9 cellular contexts compared by ENCODE assay signal in genomic region chrX:140090800-140091275, GRCh38.
DNase-seq lines count a peak whose midpoint lies in the region; ATAC-seq and TF ChIP-seq lines count a peak whose summit lies in the region.
"Had no signal": no experiment of that assay in that cellular context is flagged by ENCODE, and none has a peak within 500 bp of the region (broad histone marks: within the 10 kb centered on the region; RNA-seq: fewer than 3 reads in every experiment).

No MANE protein-coding gene starts in this region.

- H3K9me3 ChIP-seq in Panc1 (ENCODE audit: control insufficient read depth, insufficient read depth, low read depth, low read length) = no peaks in the 10 kb centered on the region
- H3K9me3 ChIP-seq in right cardiac atrium (ENCODE audit: control insufficient read depth, low read length) = no peaks in the 10 kb centered on the region
- H3K9me3 ChIP-seq in spleen = no peaks in the 10 kb centered on the region
- H3K9me3 ChIP-seq: pancreas had no signal

- intact Hi-C loops in Panc1 (cut with micrococcal nuclease; ENCODE audit: unreplicated experiment) (no loop called here), right cardiac atrium (cut with DNase I) (no loop called here), spleen (cut with DNase I; ENCODE audit: low total_unique reads) (no loop called here)

- TF ChIP-seq CTCF in Panc1 (IDR thresholded peaks at IDR 0.05) (no peak), spleen (IDR thresholded peaks at IDR 0.05 in 8 of 11, conservative IDR thresholded peaks at IDR 0.05 in 3 of 11) (no peak), GM13976 (IDR thresholded peaks at IDR 0.05; ENCODE audit: borderline replicate concordance, control extremely low read depth, extremely low read depth, insufficient read depth, missing control alignments) (no peak)

- 6% methylated on average over 23 of the region's 23 CpGs for WGBS in right cardiac atrium
- WGBS in spleen, 5 donors = 7 to 41% (median 8%) methylated on average over 15 to 23 of the region's 23 CpGs

- H3K36me3 ChIP-seq in Panc1 (ENCODE audit: control insufficient read depth, insufficient read depth, low read length) (no peaks in the 10 kb centered on the region), spleen (no peaks in the 10 kb centered on the region)
- H3K36me3 ChIP-seq: pancreas had no signal

- H3K27me3 ChIP-seq in Panc1 (ENCODE audit: control insufficient read depth, insufficient read depth, low read length) (peaks cover 26% of the 10 kb centered on the region), right cardiac atrium (ENCODE audit: control insufficient read depth, insufficient read depth) (no peaks in the 10 kb centered on the region), spleen (replicated peaks in 1 of 7) (peaks cover 0 to 26% (median 14%) of the 10 kb centered on the region in 7 donors)

- DNase-seq in DMS53 treated with DMSO at 0.1 percent for 48 hours (lab: John Stamatoyannopoulos, UW; ENCODE audit: unreplicated experiment) (peak; percentile 2), DMS53 (lab: John Stamatoyannopoulos, UW) (no peak), Panc1 (ENCODE audit: low read depth, low spot score) (no peak), right cardiac atrium (no peak), spleen (no peak), GM13976 (ENCODE audit: low spot score) (no peak), HK-2 (ENCODE audit: unreplicated experiment) (no peak), NK-92 (lab: John Stamatoyannopoulos, UW; ENCODE audit: unreplicated experiment) (no peak)

- no TSS peak for BruUV-seq in Panc1 (replicated peaks; lab: Mats Ljungman, UMichigan)

- POLR2A ChIA-PET in Panc1 (lab: Charles Lee) = interaction anchor here (0.6 kb wide), 1 partner anchor 13 kb away, joined by 8 read pairs; no protein-coding TSS in a partner anchor

- CTCF ChIA-PET in Panc1 (lab: Charles Lee) = no interaction called here

- TF ChIP-seq POLR2A in spleen (IDR thresholded peaks at IDR 0.05) = no peak

- in situ Hi-C loops in Panc1 (cut with HindIII; ENCODE audit: low pct_unique_long_range_greater_than_20kb, low sequenced_read_pairs) = no loop called here
- in situ Hi-C loops in GM13976 (cut with MboI; ENCODE audit: low sequenced_read_pairs, unreplicated experiment) = no loop called here

- H3K27ac ChIP-seq in Panc1 (ENCODE audit: low read length) = no peak overlapping the region
- no peak overlapping the region for H3K27ac ChIP-seq in right cardiac atrium (ENCODE audit: low read length)
- peak overlapping the region in 1 of 8 donors; percentile 50 for H3K27ac ChIP-seq in spleen
- H3K27ac ChIP-seq: pancreas had no signal

- H3K4me1 ChIP-seq in Panc1 (ENCODE audit: control insufficient read depth, insufficient read depth, low read length) (no peaks in the 10 kb centered on the region), right cardiac atrium (ENCODE audit: control insufficient read depth, insufficient read depth, low read length) (no peaks in the 10 kb centered on the region), spleen (peaks cover 0 to 8% (median 0%) of the 10 kb centered on the region in 6 donors)
- H3K4me1 ChIP-seq: pancreas had no signal

- peak overlapping the region; percentile 44 to 48 for H3K4me3 ChIP-seq in Panc1 (ENCODE audit: low read depth in 2 of 2, low read length in 2 of 2)
- H3K4me3 ChIP-seq in right cardiac atrium (ENCODE audit: low read length) = peak overlapping the region; percentile 46
- H3K4me3 ChIP-seq in spleen = peak overlapping the region in 6 of 8 donors; percentile 20 to 66 (median 30)

- ATAC-seq in Panc1 (peak; percentile 71), right cardiac atrium (no peak)
